Comparison of ENCODE assay signal across 10 cellular contexts in genomic region chr11:3904228-3904627, GRCh38. TPM values are rescaled to one million over a fixed set of nuclear protein-coding genes. Genes with fewer than 3 reads are reported as not detected.
DNase-seq lines count a peak whose midpoint lies in the region; ATAC-seq and TF ChIP-seq lines count a peak whose summit lies in the region.
"Had no signal": no experiment of that assay in that cellular context is flagged by ENCODE, and none has a peak within 500 bp of the region (broad histone marks: within the 10 kb centered on the region; RNA-seq: fewer than 3 reads in every experiment).

No MANE protein-coding gene starts in this region.

- H3K4me3 Mint-ChIP-seq in CD4-positive, alpha-beta T cell = no peak overlapping the region
- H3K4me3 Mint-ChIP-seq in central memory CD8-positive, alpha-beta T cell = peak overlapping the region; percentile 1

- CTCF ChIA-PET in CD4-positive, alpha-beta T cell (lab: Charles Lee) = interaction anchor here (0.9 to 2.5 kb wide), 3 partner anchors 23 to 55 kb away, joined by 3 to 11 read pairs (median 6); no protein-coding TSS in a partner anchor

- no peaks in the 10 kb centered on the region for H3K9me3 ChIP-seq in CD4-positive, alpha-beta T cell (ENCODE audit: control insufficient read depth, low read length)
- no peaks in the 10 kb centered on the region for H3K9me3 ChIP-seq in neutrophil
- H3K9me3 ChIP-seq in Peyer's patch = no peaks in the 10 kb centered on the region
- H3K9me3 ChIP-seq: thoracic aorta had no signal

- DNase-seq in CD4-positive, alpha-beta T cell = no peak
- DNase-seq in M059J (ENCODE audit: low read depth) (peak; percentile 80), Peyer's patch (no peak), midbrain (lab: John Stamatoyannopoulos, UW) (no peak)
- no peak for DNase-seq in central memory CD8-positive, alpha-beta T cell (ENCODE audit: low spot score in 2 of 2)
- no peak for DNase-seq in activated effector memory CD4-positive, alpha-beta T cell treated with anti-CD3 and anti-CD28 coated beads, Interleukin-2, amount 50 U/mL, for 16 hours
- DNase-seq: COR-L47 had no signal

- ATAC-seq in CD4-positive, alpha-beta T cell (ENCODE audit: poor library complexity) = no peak
- ATAC-seq in central memory CD8-positive, alpha-beta T cell (replicated peaks; ENCODE audit: extremely low read depth, poor library complexity, severe bottlenecking) = no peak
- no peak for ATAC-seq in HG02840 (IDR thresholded peaks at IDR 0.05; ENCODE audit: low FRiP score, unreplicated experiment)

- POLR2A ChIA-PET in CD4-positive, alpha-beta T cell (lab: Charles Lee) = interaction anchor here (0.8 to 2.5 kb wide), 3 partner anchors 40 to 55 kb away, joined by 3 to 7 read pairs (median 3); partner anchors contain the start of gene STIM1

- no peaks in the 10 kb centered on the region for H3K9me3 Mint-ChIP-seq in CD4-positive, alpha-beta T cell
- no peaks in the 10 kb centered on the region for H3K9me3 Mint-ChIP-seq in central memory CD8-positive, alpha-beta T cell

- no peak for TF ChIP-seq POLR2A in Peyer's patch (IDR thresholded peaks at IDR 0.05)

- H3K4me1 ChIP-seq in neutrophil (ENCODE audit: control insufficient read depth in 1 of 2, insufficient read depth in 1 of 2, low read depth in 1 of 2, low read length in 1 of 2) (peaks cover 87 to 92% of the 10 kb centered on the region in 2 experiments), Peyer's patch (peaks cover 6 to 31% (median 17%) of the 10 kb centered on the region in 4 donors)

- peaks cover 87% of the 10 kb centered on the region for H3K4me1 Mint-ChIP-seq in CD4-positive, alpha-beta T cell (ENCODE audit: low read depth)
- peaks cover 68% of the 10 kb centered on the region for H3K4me1 Mint-ChIP-seq in central memory CD8-positive, alpha-beta T cell

- no peaks in the 10 kb centered on the region for H3K27me3 Mint-ChIP-seq in CD4-positive, alpha-beta T cell
- H3K27me3 Mint-ChIP-seq in central memory CD8-positive, alpha-beta T cell = no peaks in the 10 kb centered on the region

- TF ChIP-seq CTCF in CD4-positive, alpha-beta T cell (IDR thresholded peaks at IDR 0.05) = no peak
- TF ChIP-seq CTCF in neutrophil (IDR thresholded peaks at IDR 0.05) = no peak
- no peak for TF ChIP-seq CTCF in Peyer's patch (IDR thresholded peaks at IDR 0.05)

- intact Hi-C loops in CD4-positive, alpha-beta T cell (cut with DNase I, micrococcal nuclease) = loop anchor here (5.0 kb wide), 1 partner anchor 47 kb away; the partner anchor contains the start of gene STIM1 (in 2 of the 2)

- no peaks in the 10 kb centered on the region for H3K36me3 ChIP-seq in neutrophil
- H3K36me3 ChIP-seq in Peyer's patch = no peaks in the 10 kb centered on the region
- H3K36me3 ChIP-seq: thoracic aorta had no signal

- H3K27ac Mint-ChIP-seq in CD4-positive, alpha-beta T cell = peak overlapping the region; percentile 76
- H3K27ac Mint-ChIP-seq in central memory CD8-positive, alpha-beta T cell (ENCODE audit: low read depth) = peak overlapping the region; percentile 66

- peak overlapping the region; percentile 59 for H3K27ac ChIP-seq in CD4-positive, alpha-beta T cell (ENCODE audit: low read depth, low read length)
- H3K27ac ChIP-seq in neutrophil = peak overlapping the region; percentile 90
- H3K27ac ChIP-seq in Peyer's patch = peak overlapping the region in 1 of 4 donors; percentile 19
- H3K27ac ChIP-seq: thoracic aorta had no signal

- H3K27me3 ChIP-seq in CD4-positive, alpha-beta T cell (ENCODE audit: control insufficient read depth, insufficient read depth, low read length) = no peaks in the 10 kb centered on the region
- H3K27me3 ChIP-seq in neutrophil (no peaks in the 10 kb centered on the region), Peyer's patch (no peaks in the 10 kb centered on the region)

- H3K36me3 Mint-ChIP-seq in CD4-positive, alpha-beta T cell (ENCODE audit: low read depth) = no peaks in the 10 kb centered on the region
- no peaks in the 10 kb centered on the region for H3K36me3 Mint-ChIP-seq in central memory CD8-positive, alpha-beta T cell (ENCODE audit: insufficient read depth)

- no peak overlapping the region for H3K4me3 ChIP-seq in neutrophil (ENCODE audit: low read depth in 1 of 2, low read length in 1 of 2)
- no peak overlapping the region for H3K4me3 ChIP-seq in Peyer's patch
- H3K4me3 ChIP-seq: thoracic aorta had no signal

RNA-seq across cellular contexts. Expression of gene STIM1, which starts 48.8 kb away (rescaled TPM):
- 10 to 100 TPM; 89.0 to 94.9 TPM for total RNA-seq in CD4-positive, alpha-beta T cell
- 35.6 and 37.6 TPM in 2 replicates for total RNA-seq in M059J (2014; rRNA removed; shearing (Covaris generic))
- total RNA-seq in Peyer's patch = 100 to 1,000 TPM in 1 of 4 donors, 10 to 100 TPM in 3; 36.3 to 158 (median 46.1) TPM
